In the genomic region with DNA sequence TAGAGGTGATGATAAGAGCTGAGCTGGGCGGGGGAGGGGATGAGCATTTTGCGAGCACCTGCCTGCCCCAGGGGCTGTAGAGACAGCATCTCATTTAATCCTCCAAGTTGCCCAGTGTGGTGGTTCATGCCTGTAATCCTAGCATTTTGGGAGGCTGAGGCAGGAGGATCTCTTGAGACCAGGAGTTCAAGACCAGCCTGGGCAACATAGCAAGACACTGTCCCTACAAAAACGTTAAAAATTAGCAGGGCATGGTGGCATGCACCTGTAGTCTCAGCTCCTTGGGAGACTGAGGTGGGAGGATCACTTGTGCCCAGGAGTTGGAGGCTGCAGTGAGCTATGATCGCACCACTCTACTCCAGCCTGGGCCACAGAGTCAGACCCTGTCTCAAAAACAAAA, we compare ENCODE assay signal across 6 cellular contexts. TPM values are rescaled to one million over a fixed set of nuclear protein-coding genes. Genes with fewer than 3 reads are reported as not detected.
"Had no signal": no experiment of that assay in that cellular context is flagged by ENCODE, and none has a peak within 500 bp of the region (broad histone marks: within the 10 kb centered on the region; RNA-seq: fewer than 3 reads in every experiment).

No MANE protein-coding gene starts in this region.

RNA-seq across cellular contexts. Expression of gene KPNA7, which starts 25.0 kb away (rescaled TPM):
- total RNA-seq: GM23248, GM23338, H1, H4, H9, HFFc6 had no signal
- polyA plus RNA-seq: GM23248, GM23338, H1 had no signal

RNA-seq across cellular contexts. Expression of gene MYH16, which starts 39.7 kb away (rescaled TPM):
- total RNA-seq: GM23248, GM23338, H1, H9 had no signal
- polyA plus RNA-seq: GM23248, GM23338, H1 had no signal
